In genomic region chr4:158873795-158874359, GRCh38 we compare ENCODE assay signal across 12 cellular contexts.
DNase-seq lines count a peak whose midpoint lies in the region; ATAC-seq and TF ChIP-seq lines count a peak whose summit lies in the region.
"Had no signal": no experiment of that assay in that cellular context is flagged by ENCODE, and none has a peak within 500 bp of the region (broad histone marks: within the 10 kb centered on the region; RNA-seq: fewer than 3 reads in every experiment).

No MANE protein-coding gene starts in this region.

- 8% methylated on average over 4 of the region's 4 CpGs for WGBS in smooth muscle cell (ENCODE audit: low lambda C conversion rate)
- WGBS in esophagus squamous epithelium, 2 donors = 66 to 67% methylated on average over 4 of the region's 4 CpGs

- H3K27me3 ChIP-seq in smooth muscle cell (ENCODE audit: low read depth) (no peaks in the 10 kb centered on the region), esophagus squamous epithelium (no peaks in the 10 kb centered on the region)

- H3F3A ChIP-seq in smooth muscle cell (ENCODE audit: low read depth) = no peaks in the 10 kb centered on the region

- no peak for ATAC-seq in HG03469 (IDR thresholded peaks at IDR 0.05; ENCODE audit: unreplicated experiment)
- no peak for ATAC-seq in GM21390 (IDR thresholded peaks at IDR 0.05; ENCODE audit: unreplicated experiment)

- H3K4me2 ChIP-seq in smooth muscle cell = peak overlapping the region; percentile 63

- peaks cover 10% of the 10 kb centered on the region for H4K20me1 ChIP-seq in smooth muscle cell (ENCODE audit: low read depth)

- H3K79me2 ChIP-seq in smooth muscle cell (ENCODE audit: low read depth) = no peaks in the 10 kb centered on the region
- H3K79me2 ChIP-seq: parathyroid adenoma had no signal

- peak; percentile 63 for DNase-seq in activated CD4-positive, alpha-beta T cell treated with anti-CD3 and anti-CD28 coated beads, Interleukin-2, amount 10 ng/mL, durations not matched to agents 24 days and 14 days
- no peak for DNase-seq in activated CD4-positive, alpha-beta T cell treated with anti-CD3 and anti-CD28 coated beads, Interleukin-2, amount 50 U/mL, for 4 hours
- DNase-seq in fibroblast of pulmonary artery (ENCODE audit: low read depth) (peak; percentile 67), smooth muscle cell (lab: John Stamatoyannopoulos, UW; ENCODE audit: unreplicated experiment) (no peak), esophagus squamous epithelium (lab: John Stamatoyannopoulos, UW) (no peak)
- DNase-seq: activated T-cell treated with anti-CD3 and anti-CD28 coated beads, Interleukin-2, amount 50 U/mL, for 1 hour; AML-193; head of caudate nucleus had no signal

- H2AFZ ChIP-seq in smooth muscle cell (ENCODE audit: low read depth) = no peak overlapping the region
- H2AFZ ChIP-seq: parathyroid adenoma had no signal

- no peak for TF ChIP-seq POLR2A in esophagus squamous epithelium (IDR thresholded peaks at IDR 0.05)

- no peak overlapping the region for H3K4me3 ChIP-seq in fibroblast of pulmonary artery (replicated peaks; ENCODE audit: low read depth, low read length)
- H3K4me3 ChIP-seq in smooth muscle cell = no peak overlapping the region
- no peak overlapping the region for H3K4me3 ChIP-seq in esophagus squamous epithelium

- peak overlapping the region; percentile 67 for H3K27ac Mint-ChIP-seq in activated CD4-positive, alpha-beta T cell treated with anti-CD3 and anti-CD28 coated beads, Interleukin-2, amount 10 ng/mL, durations not matched to agents 24 days and 14 days
- peak overlapping the region; percentile 68 for H3K27ac Mint-ChIP-seq in T-helper 1 cell treated with Interleukin-12 subunit alpha and Interleukin-12 subunit beta and Interleukin-4 antibody, amounts not matched to agents 30 μg/mL and 1 μg/mL, for 36 hours

- H3K27ac ChIP-seq in smooth muscle cell (ENCODE audit: low read depth) (peak overlapping the region; percentile 67), esophagus squamous epithelium (no peak overlapping the region)
- H3K27ac ChIP-seq: parathyroid adenoma had no signal

- no peak for TF ChIP-seq CTCF in fibroblast of pulmonary artery (IDR thresholded peaks at IDR 0.05; ENCODE audit: low read length, missing control alignments)
- TF ChIP-seq CTCF in smooth muscle cell (IDR thresholded peaks at IDR 0.05; ENCODE audit: borderline replicate concordance, insufficient read depth, poor library complexity, severe bottlenecking) = no peak
- TF ChIP-seq CTCF in esophagus squamous epithelium (IDR thresholded peaks at IDR 0.05) = no peak

- H3K9me3 Mint-ChIP-seq in activated CD4-positive, alpha-beta T cell treated with anti-CD3 and anti-CD28 coated beads, Interleukin-2, amount 10 ng/mL, durations not matched to agents 24 days and 14 days = peaks cover 6% of the 10 kb centered on the region
- H3K9me3 Mint-ChIP-seq in T-helper 1 cell treated with Interleukin-12 subunit alpha and Interleukin-12 subunit beta and Interleukin-4 antibody, amounts not matched to agents 30 μg/mL and 1 μg/mL, for 36 hours = peaks cover 6% of the 10 kb centered on the region

- peaks cover 10% of the 10 kb centered on the region for H3K4me1 Mint-ChIP-seq in activated CD4-positive, alpha-beta T cell treated with anti-CD3 and anti-CD28 coated beads, Interleukin-2, amount 10 ng/mL, durations not matched to agents 24 days and 14 days
- peaks cover 15% of the 10 kb centered on the region for H3K4me1 Mint-ChIP-seq in T-helper 1 cell treated with Interleukin-12 subunit alpha and Interleukin-12 subunit beta and Interleukin-4 antibody, amounts not matched to agents 30 μg/mL and 1 μg/mL, for 36 hours (ENCODE audit: low read depth)

- no peak overlapping the region for H3K4me3 Mint-ChIP-seq in activated CD4-positive, alpha-beta T cell treated with anti-CD3 and anti-CD28 coated beads, Interleukin-2, amount 10 ng/mL, durations not matched to agents 24 days and 14 days
- peak overlapping the region; percentile 23 for H3K4me3 Mint-ChIP-seq in T-helper 1 cell treated with Interleukin-12 subunit alpha and Interleukin-12 subunit beta and Interleukin-4 antibody, amounts not matched to agents 30 μg/mL and 1 μg/mL, for 36 hours

- H3K9ac ChIP-seq in smooth muscle cell (ENCODE audit: low read depth) = no peak overlapping the region
- H3K9ac ChIP-seq: parathyroid adenoma had no signal

- H3K9me3 ChIP-seq in smooth muscle cell (replicated peaks; ENCODE audit: low read depth) = no peaks in the 10 kb centered on the region
- no peaks in the 10 kb centered on the region for H3K9me3 ChIP-seq in esophagus squamous epithelium

- peaks cover 14% of the 10 kb centered on the region for H3K4me1 ChIP-seq in smooth muscle cell (ENCODE audit: low read depth)
- peaks cover 0 to 14% (median 0%) of the 10 kb centered on the region in 3 donors for H3K4me1 ChIP-seq in esophagus squamous epithelium
- H3K4me1 ChIP-seq: parathyroid adenoma had no signal

- H3K36me3 ChIP-seq in smooth muscle cell (ENCODE audit: low read depth) (no peaks in the 10 kb centered on the region), esophagus squamous epithelium (peaks cover 0 to 59% (median 0%) of the 10 kb centered on the region in 3 donors)

- no peaks in the 10 kb centered on the region for H3K27me3 Mint-ChIP-seq in activated CD4-positive, alpha-beta T cell treated with anti-CD3 and anti-CD28 coated beads, Interleukin-2, amount 10 ng/mL, durations not matched to agents 24 days and 14 days
- no peaks in the 10 kb centered on the region for H3K27me3 Mint-ChIP-seq in T-helper 1 cell treated with Interleukin-12 subunit alpha and Interleukin-12 subunit beta and Interleukin-4 antibody, amounts not matched to agents 30 μg/mL and 1 μg/mL, for 36 hours (ENCODE audit: low read depth)

- intact Hi-C loops in activated CD4-positive, alpha-beta T cell treated with anti-CD3 and anti-CD28 coated beads, Interleukin-2, amount 10 ng/mL, durations not matched to agents 24 days and 14 days (cut with micrococcal nuclease) = loop anchor here (5.0 kb wide), 1 partner anchor 303 kb away; no protein-coding TSS in a partner anchor
- intact Hi-C loops in esophagus squamous epithelium (cut with DNase I) = no loop called here

- peaks cover 48% of the 10 kb centered on the region for H3K36me3 Mint-ChIP-seq in activated CD4-positive, alpha-beta T cell treated with anti-CD3 and anti-CD28 coated beads, Interleukin-2, amount 10 ng/mL, durations not matched to agents 24 days and 14 days (ENCODE audit: low read depth)
- H3K36me3 Mint-ChIP-seq in T-helper 1 cell treated with Interleukin-12 subunit alpha and Interleukin-12 subunit beta and Interleukin-4 antibody, amounts not matched to agents 30 μg/mL and 1 μg/mL, for 36 hours (ENCODE audit: low read depth) = peaks cover 40% of the 10 kb centered on the region

Comparison
In these comparisons a context has a peak if more than half of its experiments do, and no peak if none do; other contexts are left out.
1. DNase-seq: peak in activated CD4-positive, alpha-beta T cell treated with anti-CD3 and anti-CD28 coated beads, Interleukin-2, amount 10 ng/mL, durations not matched to agents 24 days and 14 days (single experiment) and fibroblast of pulmonary artery (single experiment); none in activated CD4-positive, alpha-beta T cell treated with anti-CD3 and anti-CD28 coated beads, Interleukin-2, amount 50 U/mL, for 4 hours (0 of 2), smooth muscle cell (single experiment) and esophagus squamous epithelium (single experiment).